In genomic region chr5:73770172-73770571, GRCh38 we compare ENCODE assay signal across 28 cellular contexts.
"Had no signal": no experiment of that assay in that cellular context is flagged by ENCODE, and none has a peak within 500 bp of the region (broad histone marks: within the 10 kb centered on the region; RNA-seq: fewer than 3 reads in every experiment).

No MANE protein-coding gene starts in this region.

- H3K27me3 Mint-ChIP-seq: stimulated activated memory B cell treated with anti-CD40 and anti-IgM and Interleukin-4, amounts not matched to agents 10 μg/mL and 1 μg/mL and 100 μg/mL, for 72 hours had no signal

- DNase-seq: colonic mucosa; dermis blood vessel endothelial cell; endodermal cell; erythroblast; foreskin melanocyte; head of caudate nucleus; kidney; left cardiac atrium; left ventricle myocardium superior; mesendoderm; mucosa of descending colon; naive thymus-derived CD8-positive, alpha-beta T cell; nucleus accumbens; psoas muscle; retina; right lobe of liver; spleen; stimulated activated CD4-positive, alpha-beta T cell treated with anti-CD3 and anti-CD28 coated beads, Interleukin-15, amount 100 ng/mL, for 24 hours; stimulated activated CD4-positive, alpha-beta T cell treated with anti-CD3 and anti-CD28 coated beads, Interleukin-1b, Interleukin-23, amount 100 ng/mL, for 48 hours; stimulated activated CD4-positive, alpha-beta T cell treated with anti-CD3 and anti-CD28 coated beads, Interleukin-4, amount 100 ng/mL, for 24 hours; stimulated activated naive CD8-positive, alpha-beta T cell treated with anti-CD3 and anti-CD28 coated beads, Interleukin-15, amount 100 ng/mL, for 72 hours; testis; transverse colon had no signal

- H3K9me3 ChIP-seq: colonic mucosa, right lobe of liver, testis, transverse colon had no signal

- H3K27me3 ChIP-seq: colonic mucosa, hepatocyte, neural progenitor cell, right lobe of liver, spleen, testis, transverse colon had no signal

- H3K4me3 ChIP-seq: colonic mucosa, hepatocyte, lung, mucosa of descending colon, neural progenitor cell, psoas muscle, right lobe of liver, spleen, testis, transverse colon had no signal

- H3K9ac ChIP-seq: neural progenitor cell, parathyroid adenoma had no signal

- H3K4me1 ChIP-seq: colonic mucosa, neural progenitor cell, parathyroid adenoma, psoas muscle, spleen, testis, transverse colon had no signal

- H3K27ac ChIP-seq: colonic mucosa, hepatocyte, neural progenitor cell, parathyroid adenoma, psoas muscle, spleen, testis, transverse colon had no signal

- H3K36me3 ChIP-seq: colonic mucosa, neural progenitor cell, right lobe of liver, spleen, transverse colon had no signal

- H3K4me1 Mint-ChIP-seq: naive thymus-derived CD8-positive, alpha-beta T cell; neural progenitor cell; stimulated activated memory B cell treated with anti-CD40 and anti-IgM and Interleukin-4, amounts not matched to agents 10 μg/mL and 1 μg/mL and 100 μg/mL, for 72 hours; stimulated activated naive CD8-positive, alpha-beta T cell treated with anti-CD3 and anti-CD28 coated beads, Interleukin-15, amount 100 ng/mL, for 72 hours had no signal

- H3K79me2 ChIP-seq: hepatocyte, parathyroid adenoma had no signal

- H3K27ac Mint-ChIP-seq: endodermal cell; naive thymus-derived CD8-positive, alpha-beta T cell; neural progenitor cell; stimulated activated memory B cell treated with anti-CD40 and anti-IgM and Interleukin-4, amounts not matched to agents 10 μg/mL and 1 μg/mL and 100 μg/mL, for 72 hours had no signal

- H2AFZ ChIP-seq: hepatocyte, neural progenitor cell, parathyroid adenoma had no signal

- H3K4me2 ChIP-seq: hepatocyte, neural progenitor cell had no signal

- H3K36me3 Mint-ChIP-seq: neural progenitor cell; stimulated activated memory B cell treated with anti-CD40 and anti-IgM and Interleukin-4, amounts not matched to agents 10 μg/mL and 1 μg/mL and 100 μg/mL, for 72 hours had no signal

- ATAC-seq: left cardiac atrium; left ventricle myocardium superior; mucosa of descending colon; naive thymus-derived CD8-positive, alpha-beta T cell; psoas muscle; stimulated activated memory B cell treated with anti-CD40 and anti-IgM and Interleukin-4, amounts not matched to agents 10 μg/mL and 1 μg/mL and 100 μg/mL, for 72 hours; stimulated activated naive CD8-positive, alpha-beta T cell treated with anti-CD3 and anti-CD28 coated beads, Interleukin-15, amount 100 ng/mL, for 72 hours had no signal

- H3K4me3 Mint-ChIP-seq: endodermal cell; naive thymus-derived CD8-positive, alpha-beta T cell; neural progenitor cell; stimulated activated memory B cell treated with anti-CD40 and anti-IgM and Interleukin-4, amounts not matched to agents 10 μg/mL and 1 μg/mL and 100 μg/mL, for 72 hours; stimulated activated naive CD8-positive, alpha-beta T cell treated with anti-CD3 and anti-CD28 coated beads, Interleukin-15, amount 100 ng/mL, for 72 hours had no signal
